14 cellular contexts compared by ENCODE assay signal in the genomic region with DNA sequence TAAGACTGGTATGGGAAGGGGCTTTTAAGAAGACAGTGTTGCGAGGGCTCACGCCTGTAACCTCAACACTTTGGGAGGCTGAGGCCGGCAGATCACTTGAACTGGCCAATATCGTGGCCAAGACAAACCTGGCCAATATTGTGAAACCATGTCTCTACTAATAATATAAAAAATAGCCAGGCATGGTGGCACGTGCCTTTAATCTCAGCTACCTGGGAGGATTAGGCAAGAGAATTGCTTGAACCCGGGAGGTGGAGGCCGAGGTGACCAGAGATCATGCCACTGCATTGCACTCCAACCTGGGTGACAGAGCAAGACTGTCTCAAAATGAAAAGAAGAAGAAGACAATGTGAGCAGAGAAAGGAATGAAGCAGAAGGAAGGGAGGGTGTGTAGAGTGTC.
A peak's percentile ranks its signal among the peaks of the same experiment; 100 is the strongest.
DNase-seq lines count a peak whose midpoint lies in the region; ATAC-seq and TF ChIP-seq lines count a peak whose summit lies in the region.
"Had no signal": no experiment of that assay in that cellular context is flagged by ENCODE, and none has a peak within 500 bp of the region (broad histone marks: within the 10 kb centered on the region; RNA-seq: fewer than 3 reads in every experiment).

No MANE protein-coding gene starts in this region.

- POLR2A ChIA-PET in activated CD4-positive, alpha-beta memory T cell treated with anti-CD3 and anti-CD28 coated beads, Interleukin-2, amount 10 ng/mL, durations not matched to agents 7 days and 5 days (lab: Charles Lee) = interaction anchor here (1.9 kb wide), 1 partner anchor 213 kb away, joined by 6 read pairs; no protein-coding TSS in a partner anchor
- POLR2A ChIA-PET in activated CD4-positive, alpha-beta memory T cell treated with anti-CD3 and anti-CD28 coated beads for 36 hours (lab: Charles Lee) = interaction anchor here (1.2 kb wide), 1 partner anchor 68 kb away, joined by 4 read pairs; no protein-coding TSS in a partner anchor
- POLR2A ChIA-PET in CD4-positive, alpha-beta memory T cell (lab: Charles Lee; ENCODE audit: partially characterized antibody) = interaction anchor here (1.0 kb wide), 1 partner anchor 213 kb away, joined by 4 read pairs; no protein-coding TSS in a partner anchor

- no peak overlapping the region for H3K4me3 ChIP-seq in CD4-positive, alpha-beta memory T cell (ENCODE audit: low read length in 2 of 2)
- H3K4me3 ChIP-seq: A549, HAP-1 had no signal

- peaks cover 31% of the 10 kb centered on the region for H3K4me1 ChIP-seq in CD4-positive, alpha-beta memory T cell (ENCODE audit: insufficient read depth, low read length)
- H3K4me1 ChIP-seq: A549, Caco-2, HAP-1 had no signal

- H3K27me3 ChIP-seq in CD4-positive, alpha-beta memory T cell (ENCODE audit: insufficient read depth, low read length) = no peaks in the 10 kb centered on the region
- H3K27me3 ChIP-seq: BE2C had no signal

- peak overlapping the region; percentile 79 for H3K27ac Mint-ChIP-seq in activated CD4-positive, alpha-beta memory T cell treated with anti-CD3 and anti-CD28 coated beads, Interleukin-2, amount 10 ng/mL, durations not matched to agents 7 days and 5 days
- H3K27ac Mint-ChIP-seq in activated CD4-positive, alpha-beta memory T cell treated with anti-CD3 and anti-CD28 coated beads for 36 hours = no peak overlapping the region
- peak overlapping the region in 5 of 7 donors; percentile 44 to 96 (median 74) for H3K27ac Mint-ChIP-seq in CD4-positive, alpha-beta memory T cell
- H3K27ac Mint-ChIP-seq in T-helper 17 cell (peak overlapping the region; percentile 93), type B pancreatic cell (peak overlapping the region; percentile 94), mesothelial cell of epicardium (no peak overlapping the region)

- no peak overlapping the region for H3K27ac ChIP-seq in CD4-positive, alpha-beta memory T cell (ENCODE audit: low read depth, low read length)
- H3K27ac ChIP-seq: A549, C4-2B had no signal

- intact Hi-C loops in activated CD4-positive, alpha-beta memory T cell treated with anti-CD3 and anti-CD28 coated beads for 36 hours (cut with micrococcal nuclease) = loop anchor here (10.0 kb wide), 1 partner anchor 730 kb away; no protein-coding TSS in a partner anchor
- intact Hi-C loops in CD4-positive, alpha-beta memory T cell (cut with micrococcal nuclease) = loop anchor here (2.0 to 10.0 kb wide), 2 partner anchors 190 to 242 kb away; partner anchors contain the start of gene TSHZ2

- no peak for ATAC-seq in T-helper 17 cell
- ATAC-seq: A549 had no signal

- no peak for DNase-seq in activated CD4-positive, alpha-beta memory T cell treated with anti-CD3 and anti-CD28 coated beads, Interleukin-2, amount 10 ng/mL, durations not matched to agents 7 days and 5 days
- DNase-seq in activated CD4-positive, alpha-beta memory T cell treated with anti-CD3 and anti-CD28 coated beads for 36 hours = no peak
- DNase-seq in CD4-positive, alpha-beta memory T cell = no peak
- DNase-seq in T-helper 17 cell = no peak
- no peak for DNase-seq in type B pancreatic cell (ENCODE audit: extremely low spot score, unreplicated experiment)
- no peak for DNase-seq in mesothelial cell of epicardium (ENCODE audit: low spot score in 2 of 2, unreplicated experiment in 2 of 2)
- DNase-seq: BE2C; Caco-2; CD8-positive, alpha-beta memory T cell; DND-41; GDM1 had no signal

- no peak overlapping the region for H3K4me3 Mint-ChIP-seq in activated CD4-positive, alpha-beta memory T cell treated with anti-CD3 and anti-CD28 coated beads, Interleukin-2, amount 10 ng/mL, durations not matched to agents 7 days and 5 days
- H3K4me3 Mint-ChIP-seq in activated CD4-positive, alpha-beta memory T cell treated with anti-CD3 and anti-CD28 coated beads for 36 hours = no peak overlapping the region
- H3K4me3 Mint-ChIP-seq in CD4-positive, alpha-beta memory T cell = peak overlapping the region in 2 of 8 donors; percentile 9 to 83
- H3K4me3 Mint-ChIP-seq in T-helper 17 cell (peak overlapping the region; percentile 63), type B pancreatic cell (no peak overlapping the region), mesothelial cell of epicardium (no peak overlapping the region)

- no peaks in the 10 kb centered on the region for H3K9me3 Mint-ChIP-seq in activated CD4-positive, alpha-beta memory T cell treated with anti-CD3 and anti-CD28 coated beads, Interleukin-2, amount 10 ng/mL, durations not matched to agents 7 days and 5 days
- H3K9me3 Mint-ChIP-seq in activated CD4-positive, alpha-beta memory T cell treated with anti-CD3 and anti-CD28 coated beads for 36 hours = no peaks in the 10 kb centered on the region
- no peaks in the 10 kb centered on the region for H3K9me3 Mint-ChIP-seq in CD4-positive, alpha-beta memory T cell
- peaks cover 4% of the 10 kb centered on the region for H3K9me3 Mint-ChIP-seq in type B pancreatic cell
- H3K9me3 Mint-ChIP-seq in mesothelial cell of epicardium = no peaks in the 10 kb centered on the region
- H3K9me3 Mint-ChIP-seq: CD8-positive, alpha-beta memory T cell had no signal

- H3K4me1 Mint-ChIP-seq in activated CD4-positive, alpha-beta memory T cell treated with anti-CD3 and anti-CD28 coated beads, Interleukin-2, amount 10 ng/mL, durations not matched to agents 7 days and 5 days = peaks cover 27% of the 10 kb centered on the region
- H3K4me1 Mint-ChIP-seq in activated CD4-positive, alpha-beta memory T cell treated with anti-CD3 and anti-CD28 coated beads for 36 hours (ENCODE audit: low read depth) = peaks cover 34% of the 10 kb centered on the region
- peaks cover 11 to 31% (median 23%) of the 10 kb centered on the region in 4 donors for H3K4me1 Mint-ChIP-seq in CD4-positive, alpha-beta memory T cell
- H3K4me1 Mint-ChIP-seq in T-helper 17 cell (peaks cover 25% of the 10 kb centered on the region), type B pancreatic cell (ENCODE audit: unreplicated experiment) (peaks cover 36% of the 10 kb centered on the region), mesothelial cell of epicardium (peaks cover 33% of the 10 kb centered on the region)

- H3K36me3 ChIP-seq in CD4-positive, alpha-beta memory T cell (ENCODE audit: insufficient read depth, low read length) = no peaks in the 10 kb centered on the region
- H3K36me3 ChIP-seq: BE2C, HAP-1 had no signal

- peaks cover 2% of the 10 kb centered on the region for H3K36me3 Mint-ChIP-seq in activated CD4-positive, alpha-beta memory T cell treated with anti-CD3 and anti-CD28 coated beads, Interleukin-2, amount 10 ng/mL, durations not matched to agents 7 days and 5 days (ENCODE audit: low read depth)
- H3K36me3 Mint-ChIP-seq in activated CD4-positive, alpha-beta memory T cell treated with anti-CD3 and anti-CD28 coated beads for 36 hours = peaks cover 1% of the 10 kb centered on the region
- H3K36me3 Mint-ChIP-seq in CD4-positive, alpha-beta memory T cell = no peaks in the 10 kb centered on the region
- H3K36me3 Mint-ChIP-seq in T-helper 17 cell (ENCODE audit: low read depth) (no peaks in the 10 kb centered on the region), type B pancreatic cell (peaks cover 3% of the 10 kb centered on the region), mesothelial cell of epicardium (peaks cover 3% of the 10 kb centered on the region)
- H3K36me3 Mint-ChIP-seq: CD8-positive, alpha-beta memory T cell had no signal

- H3K27me3 Mint-ChIP-seq in activated CD4-positive, alpha-beta memory T cell treated with anti-CD3 and anti-CD28 coated beads, Interleukin-2, amount 10 ng/mL, durations not matched to agents 7 days and 5 days = peaks cover 3% of the 10 kb centered on the region
- H3K27me3 Mint-ChIP-seq in activated CD4-positive, alpha-beta memory T cell treated with anti-CD3 and anti-CD28 coated beads for 36 hours = no peaks in the 10 kb centered on the region
- no peaks in the 10 kb centered on the region for H3K27me3 Mint-ChIP-seq in CD4-positive, alpha-beta memory T cell
- H3K27me3 Mint-ChIP-seq in T-helper 17 cell (peaks cover 4% of the 10 kb centered on the region), type B pancreatic cell (peaks cover 9% of the 10 kb centered on the region), mesothelial cell of epicardium (ENCODE audit: low read depth) (peaks cover 6% of the 10 kb centered on the region)

- H3K9me3 ChIP-seq in CD4-positive, alpha-beta memory T cell (ENCODE audit: control insufficient read depth in 1 of 2, low read length in 2 of 2) = no peaks in the 10 kb centered on the region
- no peaks in the 10 kb centered on the region for H3K9me3 ChIP-seq in T-helper 17 cell (ENCODE audit: control insufficient read depth, low read length, poor library complexity, severe bottlenecking)
- H3K9me3 ChIP-seq: A549, BE2C, Caco-2, HAP-1 had no signal

- TF ChIP-seq CTCF in type B pancreatic cell (conservative IDR thresholded peaks at IDR 0.05) (no peak), mesothelial cell of epicardium (IDR thresholded peaks at IDR 0.05; ENCODE audit: unreplicated experiment) (no peak)

- CTCF ChIA-PET in activated CD4-positive, alpha-beta memory T cell treated with anti-CD3 and anti-CD28 coated beads, Interleukin-2, amount 10 ng/mL, durations not matched to agents 7 days and 5 days (lab: Charles Lee) = no interaction called here
- CTCF ChIA-PET in activated CD4-positive, alpha-beta memory T cell treated with anti-CD3 and anti-CD28 coated beads for 36 hours (lab: Charles Lee) = no interaction called here
- CTCF ChIA-PET in CD4-positive, alpha-beta memory T cell (lab: Charles Lee; ENCODE audit: partially characterized antibody) = interaction anchor here (1.2 to 8.2 kb wide), 4 partner anchors 12 to 1086 kb away, joined by 3 to 115 read pairs (median 6); no protein-coding TSS in a partner anchor

Comparison
In these comparisons a context has a peak if more than half of its experiments do, and no peak if none do; other contexts are left out.
1. H3K27ac Mint-ChIP-seq: peak in activated CD4-positive, alpha-beta memory T cell treated with anti-CD3 and anti-CD28 coated beads, Interleukin-2, amount 10 ng/mL, durations not matched to agents 7 days and 5 days (single experiment), CD4-positive, alpha-beta memory T cell (5 of 7), T-helper 17 cell (single experiment) and type B pancreatic cell (single experiment); none in activated CD4-positive, alpha-beta memory T cell treated with anti-CD3 and anti-CD28 coated beads for 36 hours (single experiment) and mesothelial cell of epicardium (single experiment).